ENCODE assay signal across 1 cellular context in the genomic region with DNA sequence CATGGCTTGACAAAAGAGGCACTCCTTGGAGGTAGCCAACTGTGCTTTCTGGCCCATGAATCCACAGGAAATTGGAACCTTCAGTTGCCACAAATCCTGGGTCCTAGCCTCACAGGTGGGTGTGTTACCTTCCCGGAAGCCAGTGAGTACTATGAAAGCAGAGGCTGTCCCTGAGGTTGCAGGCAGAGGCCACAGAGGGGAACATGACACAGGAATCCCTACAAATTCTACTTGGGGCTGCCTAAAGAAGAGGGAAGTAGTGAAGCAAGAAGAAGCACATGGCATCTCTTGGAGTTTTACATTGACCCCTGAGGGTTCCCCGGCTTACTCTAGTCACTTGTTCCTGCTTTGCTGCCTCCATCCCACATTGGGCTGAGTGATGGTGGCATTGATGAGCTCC.
TF ChIP-seq lines count a peak whose summit lies in the region.

No MANE protein-coding gene starts in this region.

TF ChIP-seq in WTC11, 78 proteins besides CTCF, POLR2A, EP300 and RAD21 (continued from another document):
- TF ChIP-seq, protein P1, sequence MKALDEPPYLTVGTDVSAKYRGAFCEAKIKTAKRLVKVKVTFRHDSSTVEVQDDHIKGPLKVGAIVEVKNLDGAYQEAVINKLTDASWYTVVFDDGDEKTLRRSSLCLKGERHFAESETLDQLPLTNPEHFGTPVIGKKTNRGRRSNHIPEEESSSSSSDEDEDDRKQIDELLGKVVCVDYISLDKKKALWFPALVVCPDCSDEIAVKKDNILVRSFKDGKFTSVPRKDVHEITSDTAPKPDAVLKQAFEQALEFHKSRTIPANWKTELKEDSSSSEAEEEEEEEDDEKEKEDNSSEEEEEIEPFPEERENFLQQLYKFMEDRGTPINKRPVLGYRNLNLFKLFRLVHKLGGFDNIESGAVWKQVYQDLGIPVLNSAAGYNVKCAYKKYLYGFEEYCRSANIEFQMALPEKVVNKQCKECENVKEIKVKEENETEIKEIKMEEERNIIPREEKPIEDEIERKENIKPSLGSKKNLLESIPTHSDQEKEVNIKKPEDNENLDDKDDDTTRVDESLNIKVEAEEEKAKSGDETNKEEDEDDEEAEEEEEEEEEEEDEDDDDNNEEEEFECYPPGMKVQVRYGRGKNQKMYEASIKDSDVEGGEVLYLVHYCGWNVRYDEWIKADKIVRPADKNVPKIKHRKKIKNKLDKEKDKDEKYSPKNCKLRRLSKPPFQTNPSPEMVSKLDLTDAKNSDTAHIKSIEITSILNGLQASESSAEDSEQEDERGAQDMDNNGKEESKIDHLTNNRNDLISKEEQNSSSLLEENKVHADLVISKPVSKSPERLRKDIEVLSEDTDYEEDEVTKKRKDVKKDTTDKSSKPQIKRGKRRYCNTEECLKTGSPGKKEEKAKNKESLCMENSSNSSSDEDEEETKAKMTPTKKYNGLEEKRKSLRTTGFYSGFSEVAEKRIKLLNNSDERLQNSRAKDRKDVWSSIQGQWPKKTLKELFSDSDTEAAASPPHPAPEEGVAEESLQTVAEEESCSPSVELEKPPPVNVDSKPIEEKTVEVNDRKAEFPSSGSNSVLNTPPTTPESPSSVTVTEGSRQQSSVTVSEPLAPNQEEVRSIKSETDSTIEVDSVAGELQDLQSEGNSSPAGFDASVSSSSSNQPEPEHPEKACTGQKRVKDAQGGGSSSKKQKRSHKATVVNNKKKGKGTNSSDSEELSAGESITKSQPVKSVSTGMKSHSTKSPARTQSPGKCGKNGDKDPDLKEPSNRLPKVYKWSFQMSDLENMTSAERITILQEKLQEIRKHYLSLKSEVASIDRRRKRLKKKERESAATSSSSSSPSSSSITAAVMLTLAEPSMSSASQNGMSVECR (CRISPR knock-in tag; IDR thresholded peaks at IDR 0.05; ENCODE audit: borderline replicate concordance): no peak
- TF ChIP-seq NR3C1 (CRISPR knock-in tag; conservative IDR thresholded peaks at IDR 0.05; ENCODE audit: low read depth) (no peak), CREB1 (CRISPR knock-in tag; IDR thresholded peaks at IDR 0.05) (no peak), IRF2 (CRISPR knock-in tag; IDR thresholded peaks at IDR 0.05; ENCODE audit: borderline replicate concordance, low read depth) (no peak), SP1 (CRISPR knock-in tag; conservative IDR thresholded peaks at IDR 0.05) (no peak), ZNF219 (CRISPR knock-in tag; IDR thresholded peaks at IDR 0.05; ENCODE audit: borderline replicate concordance) (no peak), SOX15 (CRISPR knock-in tag; IDR thresholded peaks at IDR 0.05) (no peak), FOXP1 (CRISPR knock-in tag; IDR thresholded peaks at IDR 0.05; ENCODE audit: borderline replicate concordance) (no peak)
- TF ChIP-seq, protein P2, sequence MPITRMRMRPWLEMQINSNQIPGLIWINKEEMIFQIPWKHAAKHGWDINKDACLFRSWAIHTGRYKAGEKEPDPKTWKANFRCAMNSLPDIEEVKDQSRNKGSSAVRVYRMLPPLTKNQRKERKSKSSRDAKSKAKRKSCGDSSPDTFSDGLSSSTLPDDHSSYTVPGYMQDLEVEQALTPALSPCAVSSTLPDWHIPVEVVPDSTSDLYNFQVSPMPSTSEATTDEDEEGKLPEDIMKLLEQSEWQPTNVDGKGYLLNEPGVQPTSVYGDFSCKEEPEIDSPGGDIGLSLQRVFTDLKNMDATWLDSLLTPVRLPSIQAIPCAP (CRISPR knock-in tag; IDR thresholded peaks at IDR 0.05): no peak
TF ChIP-seq in WTC11: peak in this region for 0.
